8 cellular contexts compared by ENCODE assay signal in the genomic region with DNA sequence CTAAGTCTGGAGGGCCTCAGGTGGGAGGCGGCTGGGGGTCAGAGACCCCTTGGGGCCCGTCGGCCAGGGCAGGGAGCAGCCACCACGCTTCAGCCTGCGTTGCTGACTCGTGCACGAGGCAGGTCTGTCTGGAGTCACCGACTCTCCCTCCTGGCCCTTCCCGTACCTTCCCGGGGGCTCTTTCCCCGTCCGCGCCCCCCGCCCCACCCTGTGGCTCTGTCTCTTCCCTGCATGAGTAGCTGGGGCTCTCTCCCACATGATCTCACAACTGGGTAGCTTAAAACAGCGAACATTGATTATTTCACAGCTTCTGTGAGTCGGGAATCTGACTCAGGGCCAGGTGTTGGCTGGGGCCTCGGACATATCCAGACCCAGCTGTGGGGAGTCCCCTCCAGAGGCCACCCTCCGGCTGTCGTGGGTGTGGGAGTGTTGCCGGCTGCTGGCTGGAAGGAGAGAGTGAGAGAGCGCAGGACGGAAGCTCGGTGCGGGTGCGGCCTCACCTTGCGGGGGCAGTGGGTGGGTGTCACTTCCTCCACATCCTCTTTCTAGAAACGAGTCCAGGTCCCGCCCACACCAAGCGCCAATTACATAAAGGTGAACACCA. TPM values are rescaled to one million over a fixed set of nuclear protein-coding genes. Genes with fewer than 3 reads are reported as not detected.
DNase-seq lines count a peak whose midpoint lies in the region; ATAC-seq and TF ChIP-seq lines count a peak whose summit lies in the region.

No MANE protein-coding gene starts in this region.

- TF ChIP-seq CTCF in right atrium auricular region (IDR thresholded peaks at IDR 0.05) (no peak), mucosa of descending colon (IDR thresholded peaks at IDR 0.05) (no peak), brain microvascular endothelial cell (IDR thresholded peaks at IDR 0.05; ENCODE audit: low read depth, low read length, missing control alignments) (no peak), right lobe of liver (IDR thresholded peaks at IDR 0.05) (no peak)

- H3K27me3 ChIP-seq in right atrium auricular region (no peaks in the 10 kb centered on the region), brain microvascular endothelial cell (replicated peaks) (no peaks in the 10 kb centered on the region), right lobe of liver (no peaks in the 10 kb centered on the region)

- in situ Hi-C loops in brain microvascular endothelial cell (cut with HindIII; ENCODE audit: low pct_ligation_motif_present, low sequenced_read_pairs): no loop called here

- DNase-seq in Right ventricle myocardium inferior (ENCODE audit: missing footprints) (no peak), right atrium auricular region (ENCODE audit: low spot score) (no peak), mucosa of descending colon (no peak), brain microvascular endothelial cell (no peak), right lobe of liver (no peak), SW 1271 (lab: John Stamatoyannopoulos, UW) (no peak), SK-N-DZ (ENCODE audit: low spot score) (no peak)
- DNase-seq in activated naive CD4-positive, alpha-beta T cell treated with anti-CD3 and anti-CD28 coated beads, Interleukin-2, amount 50 U/mL, for 16 hours: peak; percentile 59

- ATAC-seq in Right ventricle myocardium inferior (peak; percentile 51), mucosa of descending colon (peak; percentile 31), right lobe of liver (no peak)

- H3K27ac ChIP-seq in right atrium auricular region: no peak overlapping the region
- no peak overlapping the region for H3K27ac ChIP-seq in brain microvascular endothelial cell
- no peak overlapping the region for H3K27ac ChIP-seq in right lobe of liver

- intact Hi-C loops in Right ventricle myocardium inferior (cut with DNase I): no loop called here
- intact Hi-C loops in mucosa of descending colon (cut with DNase I, micrococcal nuclease): no loop called here
- intact Hi-C loops in right lobe of liver (cut with DNase I): no loop called here

- 0% methylated on average over 1 of the region's 29 CpGs for WGBS in right lobe of liver (ENCODE audit: insufficient coverage, low coverage, low lambda C conversion rate, missing lambda C conversion rate)

- no peak for TF ChIP-seq POLR2A in right lobe of liver (IDR thresholded peaks at IDR 0.05)

- H3K4me3 ChIP-seq in right atrium auricular region: no peak overlapping the region
- no peak overlapping the region for H3K4me3 ChIP-seq in mucosa of descending colon
- H3K4me3 ChIP-seq in brain microvascular endothelial cell (ENCODE audit: low read depth, low read length): no peak overlapping the region
- no peak overlapping the region for H3K4me3 ChIP-seq in right lobe of liver

- H3K9me3 ChIP-seq in right atrium auricular region (no peaks in the 10 kb centered on the region), mucosa of descending colon (no peaks in the 10 kb centered on the region), right lobe of liver (no peaks in the 10 kb centered on the region)

- H3K4me1 ChIP-seq in right atrium auricular region (peaks cover 0 to 31% of the 10 kb centered on the region in 2 donors), mucosa of descending colon (ENCODE audit: low read depth) (no peaks in the 10 kb centered on the region), right lobe of liver (no peaks in the 10 kb centered on the region)

- H3K36me3 ChIP-seq in right atrium auricular region (no peaks in the 10 kb centered on the region), mucosa of descending colon (ENCODE audit: low read depth) (no peaks in the 10 kb centered on the region), brain microvascular endothelial cell (replicated peaks) (no peaks in the 10 kb centered on the region), right lobe of liver (no peaks in the 10 kb centered on the region)

RNA-seq across cellular contexts. Expression of gene BAHCC1, which starts 17.3 kb away (rescaled TPM):
- total RNA-seq in Right ventricle myocardium inferior: 9.9 TPM
- 10 to 100 TPM in 1 of 2 donors, 1 to 10 TPM in 1; 5.8 to 12.7 TPM for total RNA-seq in right atrium auricular region
- 10 to 100 TPM; 14.0 to 27.4 (median 16.5) TPM for total RNA-seq in mucosa of descending colon
- 1 to 10 TPM; 2.5 to 6.4 (median 4.9) TPM for total RNA-seq in right lobe of liver
- polyA plus RNA-seq in SK-N-DZ (2014; cell fraction: cytosol; rRNA removed): 6.6 and 15.1 TPM in 2 replicates
- polyA plus RNA-seq in SK-N-DZ (2014; cell fraction: nucleus; rRNA removed): 33.7 and 55.3 TPM in 2 replicates

Comparison
In these comparisons a context has a peak if more than half of its experiments do, and no peak if none do; other contexts are left out.
1. ATAC-seq: peak in Right ventricle myocardium inferior (single experiment) and mucosa of descending colon (single experiment); none in right lobe of liver (0 of 4).